21 cellular contexts compared by ENCODE assay signal in genomic region chr5:178338126-178338749, GRCh38.
"Had no signal": no experiment of that assay in that cellular context is flagged by ENCODE, and none has a peak within 500 bp of the region (broad histone marks: within the 10 kb centered on the region; RNA-seq: fewer than 3 reads in every experiment).

No MANE protein-coding gene starts in this region.

- H3K36me3 Mint-ChIP-seq: activated naive CD4-positive, alpha-beta T cell treated with anti-CD3 and anti-CD28 coated beads, Interleukin-2, amount 50 U/mL, for 24 hours; T-cell had no signal

- H3K9me3 ChIP-seq: breast epithelium, gastrocnemius medialis, lower lobe of right lung, ovary, tibial artery had no signal

- H3K4me3 Mint-ChIP-seq: activated B cell treated with CpG ODN at 0.5 μM for 24 hours; activated CD8-positive, alpha-beta T cell treated with anti-CD3 and anti-CD28 coated beads, Interleukin-2, amount 10 ng/mL, durations not matched to agents 7 days and 5 days; activated naive CD4-positive, alpha-beta T cell treated with anti-CD3 and anti-CD28 coated beads, Interleukin-2, amount 50 U/mL, for 24 hours; T-cell had no signal

- DNase-seq: activated B cell treated with CpG ODN at 0.5 μM for 24 hours; activated CD4-positive, alpha-beta T cell treated with anti-CD3 and anti-CD28 coated beads for 48 hours; activated CD8-positive, alpha-beta memory T cell treated with anti-CD3 and anti-CD28 coated beads, Interleukin-2, amount 50 U/mL, for 48 hours; activated CD8-positive, alpha-beta T cell treated with anti-CD3 and anti-CD28 coated beads, Interleukin-2, amount 10 ng/mL, durations not matched to agents 7 days and 5 days; activated gamma-delta T cell; activated T-cell treated with anti-CD3 and anti-CD28 coated beads, Interleukin-2, amount 50 U/mL, for 48 hours; cerebellar nuclear complex; effector CD4-positive, alpha-beta T cell; gastrocnemius medialis; head of caudate nucleus; kidney glomerular epithelial cell; lower lobe of right lung; midbrain; stimulated activated CD4-positive, alpha-beta T cell treated with anti-CD3 and anti-CD28 coated beads, Interleukin-2, amount 100 ng/mL, for 24 hours; stimulated activated naive CD4-positive, alpha-beta T cell treated with Interleukin-2 at 50 U/mL for 16 hours; T-cell had no signal

- H3K4me1 ChIP-seq: breast epithelium, gastrocnemius medialis, lower lobe of right lung, tibial artery had no signal

- H3K9me3 Mint-ChIP-seq: activated B cell treated with CpG ODN at 0.5 μM for 24 hours; activated naive CD4-positive, alpha-beta T cell treated with anti-CD3 and anti-CD28 coated beads, Interleukin-2, amount 50 U/mL, for 24 hours; T-cell had no signal

- H3K4me1 Mint-ChIP-seq: activated B cell treated with CpG ODN at 0.5 μM for 24 hours; activated naive CD4-positive, alpha-beta T cell treated with anti-CD3 and anti-CD28 coated beads, Interleukin-2, amount 50 U/mL, for 24 hours; T-cell had no signal

- ATAC-seq: activated CD8-positive, alpha-beta T cell treated with anti-CD3 and anti-CD28 coated beads, Interleukin-2, amount 10 ng/mL, durations not matched to agents 7 days and 5 days; gastrocnemius medialis; lower lobe of right lung; SK-N-SH treated with all-trans-retinoic acid at 6 μM for 48 hours; T-cell had no signal

- H3K36me3 ChIP-seq: breast epithelium, gastrocnemius medialis, lower lobe of right lung, ovary, tibial artery had no signal

- H3K27ac Mint-ChIP-seq: activated B cell treated with CpG ODN at 0.5 μM for 24 hours; activated CD8-positive, alpha-beta T cell treated with anti-CD3 and anti-CD28 coated beads, Interleukin-2, amount 10 ng/mL, durations not matched to agents 7 days and 5 days; activated naive CD4-positive, alpha-beta T cell treated with anti-CD3 and anti-CD28 coated beads, Interleukin-2, amount 50 U/mL, for 24 hours; T-cell had no signal

- H3K4me3 ChIP-seq: breast epithelium, gastrocnemius medialis, lower lobe of right lung, ovary, tibial artery had no signal

- H3K27ac ChIP-seq: breast epithelium, gastrocnemius medialis, lower lobe of right lung, ovary, tibial artery had no signal

- H3K27me3 ChIP-seq: breast epithelium, gastrocnemius medialis, ovary had no signal
